ENCODE assay signal across 1 cellular context in the genomic region with DNA sequence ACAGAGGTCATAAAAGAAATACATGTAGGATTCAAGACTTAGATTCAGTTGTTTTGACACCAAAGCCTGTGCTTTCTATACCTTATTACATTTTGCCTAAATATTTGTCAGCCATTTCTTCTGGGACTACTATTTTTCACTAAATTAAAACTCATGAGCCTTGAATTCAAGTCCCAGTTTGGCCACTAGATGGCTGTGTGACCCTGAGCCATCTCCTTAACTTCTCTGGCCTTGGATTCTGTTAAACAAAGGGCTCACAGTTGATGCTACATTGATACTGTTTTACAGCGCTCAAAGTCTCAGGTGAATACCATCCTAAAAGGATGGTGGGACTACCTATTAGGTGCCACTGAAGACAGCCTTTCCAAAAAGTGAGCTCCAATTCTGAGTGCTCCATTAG.
TF ChIP-seq lines count a peak whose summit lies in the region.

No MANE protein-coding gene starts in this region.

TF ChIP-seq in GM12878, 131 proteins besides CTCF, POLR2A, EP300 and RAD21 (continued from another document):
- peak; percentile 66; the same call in 1 of the 2 replicates for TF ChIP-seq SMC3 (IDR thresholded peaks at IDR 0.05; ENCODE audit: borderline replicate concordance, low read length)
